ENCODE assay signal across 19 cellular contexts in genomic region chr1:21272540-21272939, GRCh38. TPM values are rescaled to one million over a fixed set of nuclear protein-coding genes. Genes with fewer than 3 reads are reported as not detected.
DNase-seq lines count a peak whose midpoint lies in the region; ATAC-seq and TF ChIP-seq lines count a peak whose summit lies in the region.
"Had no signal": no experiment of that assay in that cellular context is flagged by ENCODE, and none has a peak within 500 bp of the region (broad histone marks: within the 10 kb centered on the region; RNA-seq: fewer than 3 reads in every experiment).

No MANE protein-coding gene starts in this region.

- no peaks in the 10 kb centered on the region for H3K27me3 ChIP-seq in CD4-positive, alpha-beta memory T cell (ENCODE audit: insufficient read depth, low read length)
- H3K27me3 ChIP-seq: BE2C, MG63 had no signal

- no peak for TF ChIP-seq CTCF in endothelial cell (IDR thresholded peaks at IDR 0.05; ENCODE audit: unreplicated experiment)

- peaks cover 49% of the 10 kb centered on the region for H3K36me3 ChIP-seq in CD4-positive, alpha-beta memory T cell (ENCODE audit: insufficient read depth, low read length)
- H3K36me3 ChIP-seq: MG63 had no signal

- peaks cover 12% of the 10 kb centered on the region for H3K36me3 Mint-ChIP-seq in activated naive CD4-positive, alpha-beta T cell treated with anti-CD3 and anti-CD28 coated beads, Interleukin-2, amount 50 U/mL, for 24 hours
- peaks cover 50% of the 10 kb centered on the region for H3K36me3 Mint-ChIP-seq in endothelial cell (ENCODE audit: low read depth, unreplicated experiment)
- peaks cover 46 to 78% of the 10 kb centered on the region in 2 donors for H3K36me3 Mint-ChIP-seq in CD4-positive, alpha-beta memory T cell

- H3K9me3 Mint-ChIP-seq in activated naive CD4-positive, alpha-beta T cell treated with anti-CD3 and anti-CD28 coated beads, Interleukin-2, amount 50 U/mL, for 24 hours: no peaks in the 10 kb centered on the region
- no peaks in the 10 kb centered on the region for H3K9me3 Mint-ChIP-seq in endothelial cell (ENCODE audit: unreplicated experiment)
- no peaks in the 10 kb centered on the region for H3K9me3 Mint-ChIP-seq in CD4-positive, alpha-beta memory T cell
- H3K9me3 Mint-ChIP-seq: CD4-positive, alpha-beta T cell; H9 had no signal

- peaks cover 31% of the 10 kb centered on the region for H3K4me1 Mint-ChIP-seq in activated naive CD4-positive, alpha-beta T cell treated with anti-CD3 and anti-CD28 coated beads, Interleukin-2, amount 50 U/mL, for 24 hours
- peaks cover 52% of the 10 kb centered on the region for H3K4me1 Mint-ChIP-seq in endothelial cell (ENCODE audit: unreplicated experiment)
- peaks cover 19 to 42% (median 29%) of the 10 kb centered on the region in 4 donors for H3K4me1 Mint-ChIP-seq in CD4-positive, alpha-beta memory T cell

- intact Hi-C loops in CD4-positive, alpha-beta memory T cell (cut with micrococcal nuclease): no loop called here

- POLR2A ChIA-PET in CD4-positive, alpha-beta memory T cell (lab: Charles Lee; ENCODE audit: partially characterized antibody): interaction anchor here (1.3 to 5.8 kb wide), 3 partner anchors 21 to 73 kb away, joined by 4 to 75 read pairs (median 14); partner anchors contain the start of gene ECE1

- peaks cover 18% of the 10 kb centered on the region for H3K4me1 ChIP-seq in CD4-positive, alpha-beta memory T cell (ENCODE audit: insufficient read depth, low read length)

- no peak overlapping the region for H3K4me3 ChIP-seq in CD4-positive, alpha-beta memory T cell (ENCODE audit: low read length in 2 of 2)
- H3K4me3 ChIP-seq: MG63 had no signal

- DNase-seq in NCI-H146 (lab: John Stamatoyannopoulos, UW) (peak; percentile 17), NCI-H146 treated with DMSO at 0.1 percent for 48 hours (lab: John Stamatoyannopoulos, UW; ENCODE audit: unreplicated experiment) (no peak), NCI-H69 (lab: John Stamatoyannopoulos, UW) (peak; percentile 78), endothelial cell (ENCODE audit: low spot score) (no peak)
- DNase-seq in activated naive CD4-positive, alpha-beta T cell treated with Interleukin-2 at 50 U/mL for 16 hours: no peak
- no peak for DNase-seq in CD4-positive, alpha-beta memory T cell
- DNase-seq: 8988T; BE2C; CD4-positive, alpha-beta T cell; DMS79; H9; MG63; NCI-H1105 treated with DMSO at 0.1 percent for 48 hours; NCI-H187 treated with DMSO at 0.1 percent for 48 hours; NCI-H446; PC-3 had no signal

- ATAC-seq in HG03108 (IDR thresholded peaks at IDR 0.05; ENCODE audit: unreplicated experiment): no peak
- ATAC-seq: PC-3 had no signal

- no peak overlapping the region for H3K27ac ChIP-seq in CD4-positive, alpha-beta memory T cell (ENCODE audit: low read depth, low read length)
- H3K27ac ChIP-seq: RWPE1 had no signal

- CTCF ChIA-PET in CD4-positive, alpha-beta memory T cell (lab: Charles Lee; ENCODE audit: partially characterized antibody): interaction anchor here (1.0 to 8.6 kb wide), 7 partner anchors 15 to 95 kb away, joined by 5 to 144 read pairs (median 86); partner anchors contain the start of gene ECE1

- H3K27me3 Mint-ChIP-seq in activated naive CD4-positive, alpha-beta T cell treated with anti-CD3 and anti-CD28 coated beads, Interleukin-2, amount 50 U/mL, for 24 hours: no peaks in the 10 kb centered on the region
- H3K27me3 Mint-ChIP-seq in endothelial cell (ENCODE audit: unreplicated experiment): peaks cover 9% of the 10 kb centered on the region
- no peaks in the 10 kb centered on the region for H3K27me3 Mint-ChIP-seq in CD4-positive, alpha-beta memory T cell
- H3K27me3 Mint-ChIP-seq: CD4-positive, alpha-beta T cell had no signal

- H3K9me3 ChIP-seq in CD4-positive, alpha-beta memory T cell (ENCODE audit: control insufficient read depth in 1 of 2, low read length in 2 of 2): no peaks in the 10 kb centered on the region
- H3K9me3 ChIP-seq: BE2C, MG63 had no signal

- peak overlapping the region; percentile 17 for H3K27ac Mint-ChIP-seq in activated naive CD4-positive, alpha-beta T cell treated with anti-CD3 and anti-CD28 coated beads, Interleukin-2, amount 50 U/mL, for 24 hours
- peak overlapping the region; percentile 57 for H3K27ac Mint-ChIP-seq in endothelial cell (ENCODE audit: unreplicated experiment)
- H3K27ac Mint-ChIP-seq in CD4-positive, alpha-beta memory T cell: peak overlapping the region in 3 of 7 donors; percentile 29 to 83 (median 67)
- H3K27ac Mint-ChIP-seq: CD4-positive, alpha-beta T cell had no signal

- no peak overlapping the region for H3K4me3 Mint-ChIP-seq in activated naive CD4-positive, alpha-beta T cell treated with anti-CD3 and anti-CD28 coated beads, Interleukin-2, amount 50 U/mL, for 24 hours
- H3K4me3 Mint-ChIP-seq in endothelial cell (ENCODE audit: unreplicated experiment): no peak overlapping the region
- no peak overlapping the region for H3K4me3 Mint-ChIP-seq in CD4-positive, alpha-beta memory T cell
- H3K4me3 Mint-ChIP-seq: CD4-positive, alpha-beta T cell; H9 had no signal

RNA-seq across cellular contexts. Expression of gene ECE1, which starts 17.7 kb away (rescaled TPM):
- 328 TPM for total RNA-seq in endothelial cell (ENCODE audit: unreplicated experiment)
- 100 to 1,000 TPM in 1 of 2 experiments, 10 to 100 TPM in 1; 86.0 to 104 TPM for total RNA-seq in CD4-positive, alpha-beta memory T cell
- polyA plus RNA-seq in CD4-positive, alpha-beta memory T cell: 10 to 100 TPM; 10.0 to 65.2 TPM

Comparison
In these comparisons a context has a peak if more than half of its experiments do, and no peak if none do; other contexts are left out.
1. DNase-seq: peak in NCI-H146 (single experiment) and NCI-H69 (single experiment); none in NCI-H146 treated with DMSO at 0.1 percent for 48 hours (single experiment), activated naive CD4-positive, alpha-beta T cell treated with Interleukin-2 at 50 U/mL for 16 hours (single experiment), endothelial cell (single experiment) and CD4-positive, alpha-beta memory T cell (0 of 5).